Comparison of ENCODE assay signal across 8 cellular contexts in the genomic region with DNA sequence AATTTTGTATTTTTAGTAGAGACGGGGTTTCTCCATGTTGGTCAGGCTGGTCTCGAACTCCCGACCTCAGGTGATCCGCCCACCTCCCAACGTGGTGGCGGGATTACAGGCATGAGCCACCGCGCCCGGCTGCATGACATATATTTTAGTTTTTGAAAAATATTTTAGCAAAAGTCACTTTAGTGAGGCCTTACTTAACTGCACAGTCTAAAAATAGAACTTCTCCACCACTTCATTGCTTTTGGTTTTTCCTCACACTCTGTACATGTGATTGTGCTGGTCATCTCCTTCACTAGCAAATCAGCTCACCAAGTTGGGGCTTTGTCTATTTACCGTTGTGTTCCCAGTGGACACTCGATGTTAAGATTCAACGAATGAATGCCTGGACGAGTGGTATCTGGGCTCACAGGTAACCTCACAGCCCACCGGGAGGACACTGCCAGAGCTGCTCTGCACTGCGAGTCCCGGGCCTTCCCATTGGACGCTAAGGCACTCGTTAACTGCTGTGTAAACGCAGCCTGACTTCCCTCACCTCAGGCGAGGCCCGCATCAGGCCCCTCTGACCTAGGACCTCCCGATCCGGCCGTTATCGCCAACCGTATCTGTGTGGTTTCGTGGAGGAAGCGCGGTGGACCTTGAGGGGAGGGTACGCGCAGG. TPM values are rescaled to one million over a fixed set of nuclear protein-coding genes. Genes with fewer than 3 reads are reported as not detected.
DNase-seq lines count a peak whose midpoint lies in the region; ATAC-seq and TF ChIP-seq lines count a peak whose summit lies in the region.

No MANE protein-coding gene starts in this region.

- peak overlapping the region; percentile 47; the same call in 1 of the 2 replicates for H3K56ac ChIP-seq in IMR-90 (ENCODE audit: extremely low read depth, insufficient read depth, low read length)

- 0 out of 2 replicates have a peak, but pooled peaks have one; percentile 14 for TF ChIP-seq POLR2A in IMR-90 (IDR thresholded peaks at IDR 0.05; ENCODE audit: low read depth, low read length)
- TF ChIP-seq POLR2A in heart left ventricle (IDR thresholded peaks at IDR 0.05), result no peak

- no peak for TF ChIP-seq RAD21 in IMR-90 (IDR thresholded peaks at IDR 0.05; ENCODE audit: low read length)

- H3K9ac ChIP-seq in IMR-90 (ENCODE audit: low read depth, low read length), result peak overlapping the region; percentile 59
- peak overlapping the region; percentile 84 for H3K9ac ChIP-seq in adipocyte (ENCODE audit: low read length)
- peak overlapping the region; percentile 6 for H3K9ac ChIP-seq in trophoblast cell (ENCODE audit: low read length)

- H3K27ac ChIP-seq in IMR-90 (ENCODE audit: insufficient read depth, low read length), result peak overlapping the region; percentile 15
- H3K27ac ChIP-seq in heart left ventricle, result peak overlapping the region; percentile 88 to 96 (median 93)
- peak overlapping the region; percentile 75 for H3K27ac ChIP-seq in trophoblast cell (ENCODE audit: low read depth, low read length)

- H3K4me1 ChIP-seq in IMR-90 (ENCODE audit: control insufficient read depth, insufficient read depth, low read length) (no peaks in the 10 kb centered on the region), adipocyte (ENCODE audit: control insufficient read depth, insufficient read depth, low read length) (peaks cover 7% of the 10 kb centered on the region), heart left ventricle (peaks cover 0 to 12% (median 0%) of the 10 kb centered on the region in 12 donors), trophoblast cell (ENCODE audit: control insufficient read depth in 1 of 2, insufficient read depth in 2 of 2, low read length in 2 of 2) (peaks cover 0 to 3% of the 10 kb centered on the region in 2 experiments)

- H2BK5ac ChIP-seq in IMR-90 (ENCODE audit: low read depth, low read length, poor library complexity, severe bottlenecking) (peak overlapping the region; percentile 1), trophoblast cell (ENCODE audit: low read depth, low read length, poor library complexity) (no peak overlapping the region)

- H2AFZ ChIP-seq in IMR-90 (replicated peaks; ENCODE audit: low read length, poor library complexity) (peak overlapping the region; percentile 93), trophoblast cell (ENCODE audit: insufficient read depth, low read length, poor library complexity) (peak overlapping the region; percentile 12)

- H3K14ac ChIP-seq in IMR-90 (replicated peaks; ENCODE audit: low read depth, low read length), result peak overlapping the region; percentile 69; the same call in 1 of the 2 replicates
- H3K14ac ChIP-seq in trophoblast cell (ENCODE audit: low read length), result no peak overlapping the region

- H3K9me3 ChIP-seq in IMR-90 (ENCODE audit: control insufficient read depth, insufficient read depth, low read length), result no peaks in the 10 kb centered on the region
- no peaks in the 10 kb centered on the region for H3K9me3 ChIP-seq in adipocyte (ENCODE audit: control insufficient read depth, low read length)
- no peaks in the 10 kb centered on the region for H3K9me3 ChIP-seq in heart left ventricle
- H3K9me3 ChIP-seq in trophoblast cell (ENCODE audit: insufficient read depth, low read depth, low read length), result no peaks in the 10 kb centered on the region

- WGBS in IMR-90 (ENCODE audit: extremely low coverage in 2 of 2, insufficient read length in 1 of 2), 2 experiments, result 0% methylated on average over 4 of the region's 31 CpGs; no CpG with 5 or more reads in 1 of the 2 experiments
- WGBS in heart left ventricle, 4 donors, result 1 to 4% (median 2%) methylated on average over 26 to 31 of the region's 31 CpGs
- WGBS in trophoblast cell (ENCODE audit: extremely low coverage, insufficient coverage, insufficient read length), result no CpG with 5 or more reads among the region's 31 CpGs

- POLR2A ChIA-PET in IMR-90 (lab: Charles Lee; ENCODE audit: unreplicated experiment), result no interaction called here

- H4K8ac ChIP-seq in IMR-90 (ENCODE audit: low read depth in 2 of 2, low read length in 2 of 2) (peak overlapping the region in 1 of 2 experiments; percentile 7; a peak in 1 of 4 replicates), trophoblast cell (ENCODE audit: low read depth, low read length) (peak overlapping the region; percentile 27)

- TF ChIP-seq CTCF in IMR-90 (conservative IDR thresholded peaks at IDR 0.05; ENCODE audit: low read depth, low read length), result no peak
- TF ChIP-seq CTCF in heart left ventricle (IDR thresholded peaks at IDR 0.05), result no peak

- ATAC-seq in GM21737 (IDR thresholded peaks at IDR 0.05; ENCODE audit: unreplicated experiment) (peak; percentile 36), IMR-90 (ENCODE audit: low read depth) (peak; percentile 60), heart left ventricle (peak; percentile 57 to 75 (median 73))

- no peaks in the 10 kb centered on the region for H3K79me1 ChIP-seq in IMR-90 (ENCODE audit: low read depth in 1 of 2, low read length in 2 of 2)
- H3K79me1 ChIP-seq in trophoblast cell (ENCODE audit: low read length), result peaks cover 4% of the 10 kb centered on the region

- no peak overlapping the region for H4K5ac ChIP-seq in IMR-90 (ENCODE audit: low read depth, low read length)

- H3K4me3 ChIP-seq in IMR-90 (ENCODE audit: insufficient read depth, low read depth, low read length) (peak overlapping the region; percentile 61), adipocyte (ENCODE audit: low read length) (peak overlapping the region; percentile 86), heart left ventricle (peak overlapping the region; percentile 56 to 84 (median 70)), trophoblast cell (ENCODE audit: low read depth, low read length) (peak overlapping the region; percentile 75)

- DNase-seq in ELR (ENCODE audit: low read depth), result peak; percentile 80
- peak; percentile 66 for DNase-seq in IMR-90
- DNase-seq in RKO (ENCODE audit: low spot score), result peak; percentile 81
- DNase-seq in adipocyte (ENCODE audit: low read depth), result peak; percentile 76
- peak in 4 of 5 donors; percentile 46 to 67 (median 58) for DNase-seq in heart left ventricle
- DNase-seq in trophoblast cell, result peak; percentile 86 to 89
- no peak for DNase-seq in ureter (ENCODE audit: low spot score)

- no peak overlapping the region for H4K91ac ChIP-seq in IMR-90 (ENCODE audit: insufficient read depth, low read depth, low read length)
- no peak overlapping the region for H4K91ac ChIP-seq in trophoblast cell (ENCODE audit: low read depth, low read length)

- in situ Hi-C loops in IMR-90 (cut with MboI; ENCODE audit: low sequenced_read_pairs), result no loop called here

- H3K79me2 ChIP-seq in trophoblast cell (ENCODE audit: control insufficient read depth, insufficient read depth, low read length, poor library complexity), result no peaks in the 10 kb centered on the region

- dilution Hi-C loops in IMR-90 (cut with HindIII; ENCODE audit: low sequenced_read_pairs, unreplicated experiment), result no loop called here

- H2BK120ac ChIP-seq in IMR-90 (ENCODE audit: low read depth, low read length) (0 out of 2 replicates have a peak overlapping the region, but pooled peaks have one; percentile 3), trophoblast cell (ENCODE audit: insufficient read depth, low read length, poor library complexity) (no peak overlapping the region)

- H3K36me3 ChIP-seq in IMR-90 (ENCODE audit: control insufficient read depth, insufficient read depth, low read length) (no peaks in the 10 kb centered on the region), adipocyte (ENCODE audit: control insufficient read depth, insufficient read depth, low read length, severe bottlenecking) (no peaks in the 10 kb centered on the region), heart left ventricle (no peaks in the 10 kb centered on the region), trophoblast cell (ENCODE audit: control insufficient read depth in 1 of 2, insufficient read depth in 2 of 2, low read length in 2 of 2) (no peaks in the 10 kb centered on the region)

- H4K20me1 ChIP-seq in IMR-90 (ENCODE audit: insufficient read depth, low read length), result peaks cover 10% of the 10 kb centered on the region

- CTCF ChIA-PET in IMR-90 (lab: Yijun Ruan, JAX), result interaction anchor here (0.6 to 1.7 kb wide), 3 partner anchors 11 to 1965 kb away, joined by 3 to 5 read pairs (median 3); no protein-coding TSS in a partner anchor

- H3K9me1 ChIP-seq in IMR-90 (ENCODE audit: insufficient read depth, low read length), result no peaks in the 10 kb centered on the region; the same call in 1 of the 2 replicates

- H3K23ac ChIP-seq in IMR-90 (ENCODE audit: low read depth, low read length), result peak overlapping the region; percentile 94
- no peak overlapping the region for H3K23ac ChIP-seq in trophoblast cell (ENCODE audit: low read length)

- H2AK9ac ChIP-seq in IMR-90 (replicated peaks; ENCODE audit: low read depth, low read length, poor library complexity), result peak overlapping the region; percentile 10

- H2BK20ac ChIP-seq in IMR-90 (ENCODE audit: low read depth, low read length), result no peak overlapping the region

- H3K27me3 ChIP-seq in IMR-90 (ENCODE audit: control insufficient read depth, insufficient read depth, low read length) (no peaks in the 10 kb centered on the region), adipocyte (replicated peaks; ENCODE audit: control insufficient read depth, insufficient read depth, low read length) (no peaks in the 10 kb centered on the region), heart left ventricle (no peaks in the 10 kb centered on the region), trophoblast cell (ENCODE audit: insufficient read depth, low read length) (no peaks in the 10 kb centered on the region)

- H3K18ac ChIP-seq in IMR-90 (ENCODE audit: low read depth, low read length) (no peak overlapping the region), trophoblast cell (ENCODE audit: low read length) (no peak overlapping the region)

- H2BK15ac ChIP-seq in IMR-90 (ENCODE audit: low read depth, low read length), result no peak overlapping the region; the same call in 2 of the 3 replicates

- no TSS peak for BruUV-seq in IMR-90 (replicated peaks; lab: Mats Ljungman, UMichigan)

- H2BK12ac ChIP-seq in trophoblast cell (ENCODE audit: low read length), result no peak overlapping the region

- H2AK5ac ChIP-seq in IMR-90 (ENCODE audit: low read depth, low read length) (no peak overlapping the region), trophoblast cell (ENCODE audit: low read length) (no peak overlapping the region)

- intact Hi-C loops in IMR-90 (cut with micrococcal nuclease) (loop anchor here (1.0 kb wide), 3 partner anchors 33 to 47 kb away; partner anchors contain the start of genes PGBD2 and ZNF672), heart left ventricle (cut with DNase I) (loop anchor here in 4 of 10 donors (1.0 to 2.0 kb wide), 5 partner anchors 14 to 47 kb away; partner anchors contain the start of genes PGBD2 (in 3 of the 4) and ZNF692 (in 2 of the 4))

- peak overlapping the region; percentile 43; the same call in 1 of the 2 replicates for H3K4ac ChIP-seq in IMR-90 (ENCODE audit: low read depth, low read length)
- no peak overlapping the region for H3K4ac ChIP-seq in trophoblast cell (ENCODE audit: low read depth, low read length)

- H3K4me2 ChIP-seq in IMR-90 (ENCODE audit: low read depth, low read length) (peak overlapping the region; percentile 97), trophoblast cell (ENCODE audit: low read length) (peak overlapping the region; percentile 73)

- H4K12ac ChIP-seq in trophoblast cell (ENCODE audit: low read depth, low read length), result peak overlapping the region; percentile 22

RNA-seq across cellular contexts. Expression of gene ZNF692, which starts 14.0 kb away (rescaled TPM):
- total RNA-seq in IMR-90 (2012; rRNA removed), result 6.9 and 7.3 TPM in 2 replicates
- polyA plus RNA-seq in IMR-90 (2012; rRNA removed), result 50.4 and 51.5 TPM in 2 replicates
- 19.6 and 20.7 TPM in 2 replicates for polyA plus RNA-seq in IMR-90 (2012; cell fraction: cytosol; rRNA removed)
- 340 and 590 TPM in 2 replicates for polyA plus RNA-seq in IMR-90 (2012; cell fraction: nucleus; rRNA removed; ENCODE audit: low replicate concordance)
- total RNA-seq in heart left ventricle, result 10 to 100 TPM in 6 of 9 donors, 1 to 10 TPM in 3; 7.4 to 19.7 (median 14.8) TPM
- 10 to 100 TPM; 14.8 to 32.4 TPM for polyA plus RNA-seq in heart left ventricle
- 23.6 and 24.7 TPM in 2 replicates for polyA plus RNA-seq in trophoblast cell (2013)
- 71.0 TPM for total RNA-seq in ureter

RNA-seq across cellular contexts. Expression of gene PGBD2, which starts 33.2 kb away (rescaled TPM):
- total RNA-seq in IMR-90 (2012; rRNA removed) (6.7 and 6.8 TPM in 2 replicates), heart left ventricle (1 to 10 TPM; 1.5 to 3.9 (median 2.6) TPM), ureter (13.1 TPM)
- polyA plus RNA-seq in IMR-90 (2012; rRNA removed) (4.8 TPM in 2 replicates), heart left ventricle (1 to 10 TPM; 2.1 TPM)
- 1.5 and 1.6 TPM in 2 replicates for polyA plus RNA-seq in IMR-90 (2012; cell fraction: cytosol; rRNA removed)
- polyA plus RNA-seq in IMR-90 (2012; cell fraction: nucleus; rRNA removed; ENCODE audit: low replicate concordance), result 7.1 and 14.8 TPM in 2 replicates
- 4.0 and 4.3 TPM in 2 replicates for polyA plus RNA-seq in trophoblast cell (2013)

RNA-seq across cellular contexts. Expression of gene ZNF672, which starts 34.9 kb away (rescaled TPM):
- total RNA-seq in IMR-90 (2012; rRNA removed) (6.6 and 6.9 TPM in 2 replicates), heart left ventricle (10 to 100 TPM; 27.9 to 63.8 (median 37.8) TPM), ureter (30.1 TPM)
- polyA plus RNA-seq in IMR-90 (2012; rRNA removed) (12.6 and 16.2 TPM in 2 replicates), heart left ventricle (10 to 100 TPM; 20.5 to 50.1 TPM)
- polyA plus RNA-seq in IMR-90 (2012; cell fraction: cytosol; rRNA removed), result 10.4 and 15.2 TPM in 2 replicates
- polyA plus RNA-seq in IMR-90 (2012; cell fraction: nucleus; rRNA removed; ENCODE audit: low replicate concordance), result 16.8 and 30.7 TPM in 2 replicates
- 40.2 and 42.1 TPM in 2 replicates for polyA plus RNA-seq in trophoblast cell (2013)

RNA-seq across cellular contexts. Expression of gene SH3BP5L, which starts 47.2 kb away (rescaled TPM):
- total RNA-seq in IMR-90 (2012; rRNA removed), result 23.3 and 25.0 TPM in 2 replicates
- polyA plus RNA-seq in IMR-90 (2012; rRNA removed), result 35.6 and 35.9 TPM in 2 replicates
- polyA plus RNA-seq in IMR-90 (2012; cell fraction: cytosol; rRNA removed), result 29.6 TPM in 2 replicates
- polyA plus RNA-seq in IMR-90 (2012; cell fraction: nucleus; rRNA removed; ENCODE audit: low replicate concordance), result 49.6 and 76.9 TPM in 2 replicates
- 10 to 100 TPM; 15.8 to 47.1 (median 19.3) TPM for total RNA-seq in heart left ventricle
- polyA plus RNA-seq in heart left ventricle, result 10 to 100 TPM; 17.9 to 51.1 TPM
- 21.2 and 22.7 TPM in 2 replicates for polyA plus RNA-seq in trophoblast cell (2013)
- total RNA-seq in ureter, result 21.7 TPM

Comparison
In these comparisons a context has a peak if more than half of its experiments do, and no peak if none do; other contexts are left out.
1. H3K27ac ChIP-seq: peak in every context shown above with its lines; median percentile 93 in heart left ventricle; 75 in trophoblast cell; 15 in IMR-90.
2. H3K9ac ChIP-seq: peak in every context shown above with its lines; median percentile 84 in adipocyte; 59 in IMR-90; 6 in trophoblast cell.